ENCODE assay signal across 8 cellular contexts in the genomic region with DNA sequence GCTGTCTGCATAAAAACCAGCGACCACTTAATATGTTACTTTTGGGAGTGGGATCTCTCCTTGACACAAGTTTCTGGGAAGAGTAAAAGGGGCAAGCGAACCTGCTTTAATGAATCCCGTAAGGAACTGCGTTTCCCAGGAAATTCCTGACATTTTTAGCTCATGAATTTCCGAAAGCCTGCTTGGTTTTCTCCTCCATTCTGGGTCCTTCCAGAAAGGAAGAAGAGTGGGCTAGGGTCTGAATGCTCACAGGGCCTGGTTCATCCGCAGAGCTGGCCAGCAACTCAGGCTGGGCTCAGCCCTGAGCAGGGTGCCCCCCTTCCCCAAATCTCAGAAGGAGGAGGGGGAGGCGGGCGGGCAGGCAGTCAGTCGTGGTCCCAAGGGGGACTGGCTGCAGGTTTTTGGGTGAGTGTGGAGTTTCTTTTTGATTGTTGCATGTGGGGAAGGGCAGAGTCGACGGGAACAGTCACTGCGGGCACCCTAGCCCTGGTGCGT. TPM values are rescaled to one million over a fixed set of nuclear protein-coding genes. Genes with fewer than 3 reads are reported as not detected.
DNase-seq lines count a peak whose midpoint lies in the region; ATAC-seq and TF ChIP-seq lines count a peak whose summit lies in the region.

No MANE protein-coding gene starts in this region.

- no peak overlapping the region for H3K27ac ChIP-seq in SJCRH30
- peak overlapping the region; percentile 76 for H3K27ac ChIP-seq in fibroblast of lung (ENCODE audit: insufficient read depth, low read length)
- peak overlapping the region; percentile 93 to 96 (median 96) for H3K27ac ChIP-seq in sigmoid colon

- DNase-seq in SJCRH30 (no peak), fibroblast of lung (ENCODE audit: low read depth in 2 of 2) (peak in 1 of 2 donors; percentile 47), sigmoid colon (no peak), mucosa of gallbladder (ENCODE audit: low spot score) (no peak), SKM-1 treated with dmso at 0.1 percent for 144 hours (lab: John Stamatoyannopoulos, UW; ENCODE audit: unreplicated experiment) (no peak)

- intact Hi-C loops in sigmoid colon (cut with DNase I), result no loop called here

- H4K20me1 ChIP-seq in fibroblast of lung (ENCODE audit: control insufficient read depth, extremely low read depth, insufficient read depth, low read length), result peaks cover 3% of the 10 kb centered on the region

- TF ChIP-seq CTCF in fibroblast of lung (conservative IDR thresholded peaks at IDR 0.05 in 1 of 2, IDR thresholded peaks at IDR 0.05 in 1 of 2; ENCODE audit: low read depth in 1 of 2, low read length in 2 of 2) (no peak), sigmoid colon (IDR thresholded peaks at IDR 0.05) (no peak)

- H3K4me3 ChIP-seq in SJCRH30, result peak overlapping the region; percentile 89
- peak overlapping the region; percentile 11 to 76 (median 74) for H3K4me3 ChIP-seq in fibroblast of lung (replicated peaks in 1 of 4; ENCODE audit: control extremely low read depth in 1 of 4, insufficient read depth in 1 of 4, low read depth in 3 of 4, low read length in 4 of 4)
- H3K4me3 ChIP-seq in sigmoid colon, result peak overlapping the region; percentile 68 to 85 (median 76)

- WGBS in sigmoid colon, 2 donors, result 37 to 43% methylated on average over 13 of the region's 13 CpGs

- H3K4me1 ChIP-seq in ES-I3 (ENCODE audit: insufficient read depth, low read length) (peaks cover 20% of the 10 kb centered on the region), SJCRH30 (peaks cover 3% of the 10 kb centered on the region; the same call in 1 of the 2 replicates), fibroblast of lung (ENCODE audit: control insufficient read depth, extremely low read depth, insufficient read depth, low read length) (peaks cover 6% of the 10 kb centered on the region), sigmoid colon (peaks cover 0 to 68% (median 55%) of the 10 kb centered on the region in 4 donors)

- H3K79me2 ChIP-seq in fibroblast of lung (ENCODE audit: control insufficient read depth, insufficient read depth, low read length), result peaks cover 85% of the 10 kb centered on the region

- H3K9ac ChIP-seq in ES-I3 (ENCODE audit: low read depth, low read length) (peak overlapping the region; percentile 77; the same call in 1 of the 2 replicates), fibroblast of lung (ENCODE audit: insufficient read depth, low read length) (no peak overlapping the region)

- no peaks in the 10 kb centered on the region for H3K9me3 ChIP-seq in ES-I3 (ENCODE audit: control insufficient read depth, insufficient read depth, low read length)
- no peaks in the 10 kb centered on the region for H3K9me3 ChIP-seq in SJCRH30 (replicated peaks)
- H3K9me3 ChIP-seq in fibroblast of lung (ENCODE audit: control insufficient read depth, insufficient read depth, low read depth, low read length), result no peaks in the 10 kb centered on the region
- no peaks in the 10 kb centered on the region for H3K9me3 ChIP-seq in sigmoid colon

- ATAC-seq in HG02798 (IDR thresholded peaks at IDR 0.05; ENCODE audit: poor library complexity, unreplicated experiment), result no peak
- ATAC-seq in HG02678 (IDR thresholded peaks at IDR 0.05; ENCODE audit: unreplicated experiment), result no peak

- H3K36me3 ChIP-seq in ES-I3 (ENCODE audit: insufficient read depth, low read length) (no peaks in the 10 kb centered on the region), SJCRH30 (no peaks in the 10 kb centered on the region), fibroblast of lung (ENCODE audit: control insufficient read depth, insufficient read depth, low read length) (no peaks in the 10 kb centered on the region), sigmoid colon (no peaks in the 10 kb centered on the region)

- no peaks in the 10 kb centered on the region for H3K27me3 ChIP-seq in SJCRH30
- no peaks in the 10 kb centered on the region for H3K27me3 ChIP-seq in fibroblast of lung (ENCODE audit: control insufficient read depth, insufficient read depth, low read length)
- H3K27me3 ChIP-seq in sigmoid colon, result no peaks in the 10 kb centered on the region

- H2AFZ ChIP-seq in fibroblast of lung (ENCODE audit: low read length), result no peak overlapping the region

- peak overlapping the region; percentile 94 for H3K4me2 ChIP-seq in fibroblast of lung (ENCODE audit: extremely low read depth, insufficient read depth, low read length)

- no peak for TF ChIP-seq POLR2A in sigmoid colon (IDR thresholded peaks at IDR 0.05)

- no peak for TF ChIP-seq EP300 in sigmoid colon (IDR thresholded peaks at IDR 0.05)

RNA-seq across cellular contexts. Expression of a gene that starts 1.2 kb away (rescaled TPM):
- 8.3 and 10.0 TPM in 2 replicates for total RNA-seq in SJCRH30 (2014; rRNA removed; shearing (Covaris generic))
- total RNA-seq in fibroblast of lung (19.0 and 20.0 TPM in 2 replicates), sigmoid colon (10 to 100 TPM; 36.4 to 59.8 (median 40.3) TPM), mucosa of gallbladder (39.4 TPM)
- polyA plus RNA-seq in fibroblast of lung (4.9 and 8.0 TPM in 2 replicates), sigmoid colon (1 to 10 TPM; 3.6 to 4.8 (median 4.2) TPM)
- 7.5 and 11.1 TPM in 2 replicates for polyA plus RNA-seq in fibroblast of lung (2012)
- 4.4 and 5.3 TPM in 2 replicates for polyA minus RNA-seq in fibroblast of lung (ENCODE audit: low replicate concordance)

RNA-seq across cellular contexts. Expression of a gene that starts 13.0 kb away (rescaled TPM):
- total RNA-seq in SJCRH30 (2014; rRNA removed; shearing (Covaris generic)), result 1.5 and 1.6 TPM in 2 replicates
- total RNA-seq in fibroblast of lung (11.7 and 13.4 TPM in 2 replicates), sigmoid colon (10 to 100 TPM; 24.7 to 35.2 (median 30.0) TPM), mucosa of gallbladder (17.6 TPM)
- polyA plus RNA-seq in fibroblast of lung (1.5 and 3.8 TPM in 2 replicates), sigmoid colon (1 to 10 TPM; 3.5 to 6.0 (median 3.9) TPM)
- polyA plus RNA-seq in fibroblast of lung (2012), result 2.2 and 5.1 TPM in 2 replicates
- polyA minus RNA-seq in fibroblast of lung (ENCODE audit: low replicate concordance), result 3.5 and 4.1 TPM in 2 replicates
